ENCODE assay signal across 8 cellular contexts in the genomic region with DNA sequence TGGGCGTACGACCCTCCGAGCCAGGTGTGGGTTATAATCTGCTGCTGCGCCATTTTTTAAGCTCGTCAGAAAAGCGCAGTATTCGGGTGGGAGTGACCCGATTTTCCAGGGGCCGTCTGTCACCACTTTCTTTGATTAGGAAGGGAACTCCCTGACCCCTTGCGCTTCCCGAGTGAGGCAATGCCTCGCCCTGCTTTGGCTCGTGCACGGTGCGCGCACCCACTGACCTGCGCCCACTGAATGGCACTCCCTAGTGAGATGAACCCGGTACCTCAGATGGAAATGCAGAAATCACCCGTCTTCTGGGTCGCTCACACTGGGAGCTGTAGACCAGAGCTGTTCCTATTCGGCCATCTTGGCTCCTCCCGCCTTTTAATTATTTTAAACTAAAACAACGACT.
DNase-seq lines count a peak whose midpoint lies in the region; TF ChIP-seq lines count a peak whose summit lies in the region.
"Not testable (repeated sequence)": the region's sequence is repeated elsewhere in the genome, so short reads cannot be mapped to it uniquely, and the experiment has no call there.

No MANE protein-coding gene starts in this region.

- not testable (repeated sequence) for H3K9me3 ChIP-seq in BLaER1 treated with 17β-estradiol and CSF1 and Interleukin-3, amounts not matched to agents 10 nM and 100 nM (replicated peaks in 1 of 11); HUES64 (ENCODE audit: insufficient read depth, low read depth, low read length); effector memory CD4-positive, alpha-beta T cell (ENCODE audit: control insufficient read depth, low read length); iPS DF 6.9 (ENCODE audit: control insufficient read depth, insufficient read depth, low read length); mucosa of rectum (ENCODE audit: control insufficient read depth in 2 of 2, low read length in 2 of 2)

- not testable (repeated sequence) for H3K27me3 Mint-ChIP-seq in activated naive CD8-positive, alpha-beta T cell treated with anti-CD3 and anti-CD28 coated beads for 36 hours

- not testable (repeated sequence) for H4K20me1 ChIP-seq in BLaER1 treated with 17β-estradiol and CSF1 and Interleukin-3, amounts not matched to agents 10 nM and 100 nM

- H3K4me1 Mint-ChIP-seq in activated naive CD8-positive, alpha-beta T cell treated with anti-CD3 and anti-CD28 coated beads for 36 hours, result peaks cover 22% of the 10 kb centered on the region

- H3K27me3 ChIP-seq in BLaER1 treated with 17β-estradiol and CSF1 and Interleukin-3, amounts not matched to agents 10 nM and 100 nM; HUES64 (ENCODE audit: insufficient read depth, low read length); effector memory CD4-positive, alpha-beta T cell (replicated peaks; ENCODE audit: control insufficient read depth, insufficient read depth, low read length, poor library complexity, severe bottlenecking); iPS DF 6.9 (ENCODE audit: control insufficient read depth, insufficient read depth, low read length); mucosa of rectum (ENCODE audit: control insufficient read depth in 2 of 2, insufficient read depth in 2 of 2, low read length in 2 of 2): not testable (repeated sequence)

- 59% methylated on average over 22 of the region's 23 CpGs for WGBS in HUES64
- 100% methylated on average over 2 of the region's 23 CpGs for WGBS in iPS DF 6.9 (ENCODE audit: insufficient coverage, insufficient read length)

- H3K27ac Mint-ChIP-seq in activated naive CD8-positive, alpha-beta T cell treated with anti-CD3 and anti-CD28 coated beads for 36 hours, result not testable (repeated sequence)

- H3K4me2 ChIP-seq in BLaER1 treated with 17β-estradiol and CSF1 and Interleukin-3, amounts not matched to agents 10 nM and 100 nM, result peak overlapping the region in 9 of 11 experiments; percentile 5 to 48 (median 25); a peak in 10 of 22 replicates

- H3K36me3 Mint-ChIP-seq in activated naive CD8-positive, alpha-beta T cell treated with anti-CD3 and anti-CD28 coated beads for 36 hours, result not testable (repeated sequence)

- H3K9me3 Mint-ChIP-seq in activated naive CD8-positive, alpha-beta T cell treated with anti-CD3 and anti-CD28 coated beads for 36 hours, result not testable (repeated sequence)

- not testable (repeated sequence) for TF ChIP-seq CTCF in WI38 (IDR thresholded peaks at IDR 0.05; ENCODE audit: low read depth, low read length)

- peak overlapping the region in 9 of 11 experiments; percentile 27 to 61 (median 43); a peak in 12 of 22 replicates for H3K9ac ChIP-seq in BLaER1 treated with 17β-estradiol and CSF1 and Interleukin-3, amounts not matched to agents 10 nM and 100 nM
- peak overlapping the region; percentile 76 for H3K9ac ChIP-seq in HUES64 (ENCODE audit: low read depth, low read length)
- H3K9ac ChIP-seq in mucosa of rectum (ENCODE audit: low read depth in 1 of 2, low read length in 2 of 2), result not testable (repeated sequence)

- peak overlapping the region; percentile 64 for H3K4me3 Mint-ChIP-seq in activated naive CD8-positive, alpha-beta T cell treated with anti-CD3 and anti-CD28 coated beads for 36 hours

- not testable (repeated sequence) for H3K36me3 ChIP-seq in BLaER1 treated with 17β-estradiol and CSF1 and Interleukin-3, amounts not matched to agents 10 nM and 100 nM; HUES64 (ENCODE audit: insufficient read depth, low read length); effector memory CD4-positive, alpha-beta T cell (ENCODE audit: control insufficient read depth, insufficient read depth, low read length); iPS DF 6.9 (ENCODE audit: control insufficient read depth, insufficient read depth, low read length); mucosa of rectum (ENCODE audit: control insufficient read depth in 2 of 2, insufficient read depth in 2 of 2, low read length in 2 of 2)

- peak overlapping the region in 7 of 11 experiments; percentile 20 to 65 (median 47); a peak in 10 of 22 replicates for H3K27ac ChIP-seq in BLaER1 treated with 17β-estradiol and CSF1 and Interleukin-3, amounts not matched to agents 10 nM and 100 nM
- H3K27ac ChIP-seq in HUES64 (ENCODE audit: low read depth, low read length) (peak overlapping the region; percentile 60), mucosa of rectum (ENCODE audit: low read depth in 2 of 2, low read length in 2 of 2) (peak overlapping the region in 1 of 2 donors; percentile 29), skin epidermis (peak overlapping the region in 1 of 21 experiments; percentile 8)
- not testable (repeated sequence) for H3K27ac ChIP-seq in effector memory CD4-positive, alpha-beta T cell (ENCODE audit: insufficient read depth, low read length, poor library complexity, severe bottlenecking); iPS DF 6.9 (ENCODE audit: low read length)

- not testable (repeated sequence) for H3K4me1 ChIP-seq in BLaER1 treated with 17β-estradiol and CSF1 and Interleukin-3, amounts not matched to agents 10 nM and 100 nM; HUES64 (ENCODE audit: insufficient read depth, low read length); effector memory CD4-positive, alpha-beta T cell (ENCODE audit: control insufficient read depth, insufficient read depth, low read length, poor library complexity, severe bottlenecking); iPS DF 6.9 (ENCODE audit: control insufficient read depth, insufficient read depth, low read length); mucosa of rectum (ENCODE audit: control insufficient read depth in 2 of 2, insufficient read depth in 2 of 2, low read length in 2 of 2)

- not testable (repeated sequence) for DNase-seq in activated naive CD8-positive, alpha-beta T cell treated with anti-CD3 and anti-CD28 coated beads for 36 hours; effector memory CD4-positive, alpha-beta T cell; iPS DF 6.9 (ENCODE audit: low read depth, low spot score)

- peak overlapping the region; percentile 37 to 62 (median 53) for H3K4me3 ChIP-seq in BLaER1 treated with 17β-estradiol and CSF1 and Interleukin-3, amounts not matched to agents 10 nM and 100 nM
- H3K4me3 ChIP-seq in HUES64 (ENCODE audit: low read length), result peak overlapping the region; percentile 57
- H3K4me3 ChIP-seq in WI38 (ENCODE audit: low read depth, low read length), result peak overlapping the region; percentile 51
- H3K4me3 ChIP-seq in effector memory CD4-positive, alpha-beta T cell (ENCODE audit: insufficient read depth, low read depth, low read length, poor library complexity, severe bottlenecking), result peak overlapping the region; percentile 22
- peak overlapping the region; percentile 26; the same call in 1 of the 2 replicates for H3K4me3 ChIP-seq in iPS DF 6.9 (ENCODE audit: low read length)
- H3K4me3 ChIP-seq in mucosa of rectum (ENCODE audit: low read length in 2 of 2), result peak overlapping the region; percentile 59 to 65
- H3K4me3 ChIP-seq in skin epidermis, result peak overlapping the region; percentile 19 to 30 (median 24)
